In genomic region chr9:126000731-126001580, GRCh38 we compare ENCODE assay signal across 29 cellular contexts.
DNase-seq lines count a peak whose midpoint lies in the region; ATAC-seq, FAIRE-seq and TF ChIP-seq lines count a peak whose summit lies in the region.
"Had no signal": no experiment of that assay in that cellular context is flagged by ENCODE, and none has a peak within 500 bp of the region (broad histone marks: within the 10 kb centered on the region; RNA-seq: fewer than 3 reads in every experiment).

No MANE protein-coding gene starts in this region.

- no peaks in the 10 kb centered on the region for H4K20me1 ChIP-seq in K562 (replicated peaks; ENCODE audit: control insufficient read depth, insufficient read depth, low read length)

- POLR2A ChIA-PET in K562 (lab: Yijun Ruan, JAX): no interaction called here

- peaks cover 22% of the 10 kb centered on the region for H3K27me3 Mint-ChIP-seq in T-helper 17 cell
- H3K27me3 Mint-ChIP-seq: stimulated activated naive CD8-positive, alpha-beta T cell treated with anti-CD3 and anti-CD28 coated beads, Interleukin-15, amount 100 ng/mL, for 72 hours had no signal

- H3K27me3 ChIP-seq in K562 (ENCODE audit: control insufficient read depth in 2 of 2, insufficient read depth in 2 of 2, low read length in 2 of 2) (peaks cover 7 to 61% of the 10 kb centered on the region in 2 experiments; a peak in 4 of 5 replicates), lower lobe of right lung (ENCODE audit: low read depth) (no peaks in the 10 kb centered on the region)

- peak; percentile 32 for DNase-seq in COLO668 (lab: John Stamatoyannopoulos, UW; ENCODE audit: unreplicated experiment)
- peak; percentile 11 for DNase-seq in EL
- no peak for DNase-seq in K562 (ENCODE audit: extremely low read depth in 1 of 4, low spot score in 3 of 4)
- DNase-seq in lower lobe of right lung: peak; percentile 36
- no peak for DNase-seq in T-helper 17 cell
- DNase-seq in germinal center (ENCODE audit: low spot score): no peak
- DNase-seq: activated CD4-positive, alpha-beta T cell treated with anti-CD3 and anti-CD28 coated beads for 1 hour; activated CD8-positive, alpha-beta T cell treated with anti-CD3 and anti-CD28 coated beads for 36 hours; activated T-cell treated with anti-CD3 and anti-CD28 coated beads for 4 hours; Calu3; cerebellar nuclear complex; GM23248; IMR-90; mammary epithelial cell; NCI-H187; NCI-H2171; NCI-H526; stimulated activated CD8-positive, alpha-beta memory T cell treated with anti-CD3 and anti-CD28 coated beads, Interleukin-4, amount 100 ng/mL, for 48 hours; stimulated activated naive CD8-positive, alpha-beta T cell treated with anti-CD3 and anti-CD28 coated beads, Interleukin-15, amount 100 ng/mL, for 72 hours; T-helper 1 cell had no signal

- H3K27ac ChIP-seq in K562 (ENCODE audit: extremely low read depth, low read depth, low read length) (no peak overlapping the region), lower lobe of right lung (no peak overlapping the region)
- H3K27ac ChIP-seq: C4-2B, GM23248, neutrophil, psoas muscle, SJSA1 had no signal

- H3K4me1 ChIP-seq in K562 (replicated peaks in 1 of 2; ENCODE audit: control insufficient read depth in 2 of 2, insufficient read depth in 2 of 2, low read length in 2 of 2): no peaks in the 10 kb centered on the region
- H3K4me1 ChIP-seq in lower lobe of right lung: no peaks in the 10 kb centered on the region
- H3K4me1 ChIP-seq: psoas muscle, SJSA1 had no signal

- H3K27ac Mint-ChIP-seq in T-helper 17 cell: no peak overlapping the region
- H3K27ac Mint-ChIP-seq: activated CD8-positive, alpha-beta T cell treated with anti-CD3 and anti-CD28 coated beads for 36 hours had no signal

- no peaks in the 10 kb centered on the region for H3K79me2 ChIP-seq in K562 (ENCODE audit: control insufficient read depth, insufficient read depth, low read length)

- TF ChIP-seq EP300 in K562 (IDR thresholded peaks at IDR 0.05; ENCODE audit: low read length): no peak

- intact Hi-C loops in K562 (cut with micrococcal nuclease): no loop called here
- intact Hi-C loops in lower lobe of right lung (cut with DNase I): no loop called here

- in situ Hi-C loops in K562 (cut with MboI): no loop called here

- TF ChIP-seq POLR2A in K562 (conservative IDR thresholded peaks at IDR 0.05): no peak

- H3K9me3 ChIP-seq in K562 (replicated peaks; ENCODE audit: control insufficient read depth, insufficient read depth, low read depth, low read length) (no peaks in the 10 kb centered on the region), lower lobe of right lung (no peaks in the 10 kb centered on the region), T-helper 17 cell (ENCODE audit: control insufficient read depth, low read length, poor library complexity, severe bottlenecking) (no peaks in the 10 kb centered on the region)
- H3K9me3 ChIP-seq: neutrophil, psoas muscle, SJSA1 had no signal

- FAIRE-seq in K562 (lab: Jason Lieb, UNC): no peak
- FAIRE-seq: GM12891, islet of Langerhans, TTC549 had no signal

- no peak overlapping the region for H2AFZ ChIP-seq in K562 (ENCODE audit: low read depth, low read length)
- H2AFZ ChIP-seq: GM23248 had no signal

- H3K9me1 ChIP-seq in K562 (ENCODE audit: control insufficient read depth, insufficient read depth, low read length): no peaks in the 10 kb centered on the region

- no peaks in the 10 kb centered on the region for H3K36me3 ChIP-seq in K562 (ENCODE audit: control insufficient read depth, insufficient read depth, low read length)
- H3K36me3 ChIP-seq in lower lobe of right lung: no peaks in the 10 kb centered on the region
- H3K36me3 ChIP-seq: neutrophil, SJSA1 had no signal

- no peaks in the 10 kb centered on the region for H3K36me3 Mint-ChIP-seq in T-helper 17 cell (ENCODE audit: low read depth)

- no peak overlapping the region for H3K4me3 ChIP-seq in K562
- no peak overlapping the region for H3K4me3 ChIP-seq in lower lobe of right lung
- H3K4me3 ChIP-seq: GM23248, psoas muscle, SJSA1 had no signal

- H3K9ac ChIP-seq in K562 (ENCODE audit: insufficient read depth in 1 of 2, low read depth in 2 of 2, low read length in 2 of 2): no peak overlapping the region
- H3K9ac ChIP-seq: GM23248 had no signal

- H3K4me1 Mint-ChIP-seq in T-helper 17 cell: peaks cover 1% of the 10 kb centered on the region
- H3K4me1 Mint-ChIP-seq: stimulated activated naive CD8-positive, alpha-beta T cell treated with anti-CD3 and anti-CD28 coated beads, Interleukin-15, amount 100 ng/mL, for 72 hours had no signal

- no peak for ATAC-seq in K562
- ATAC-seq in lower lobe of right lung: no peak
- ATAC-seq in T-helper 17 cell: no peak
- no peak for ATAC-seq in GM18870 (IDR thresholded peaks at IDR 0.05; ENCODE audit: unreplicated experiment)
- ATAC-seq in HG03442 (IDR thresholded peaks at IDR 0.05; ENCODE audit: unreplicated experiment): no peak
- ATAC-seq: activated CD8-positive, alpha-beta T cell treated with anti-CD3 and anti-CD28 coated beads for 36 hours; psoas muscle; stimulated activated naive CD8-positive, alpha-beta T cell treated with anti-CD3 and anti-CD28 coated beads, Interleukin-15, amount 100 ng/mL, for 72 hours had no signal

- CTCF ChIA-PET in K562 (lab: Yijun Ruan, JAX; ENCODE audit: low intra/inter-chr PET ratio): no interaction called here

- no peak overlapping the region for H3K4me3 Mint-ChIP-seq in T-helper 17 cell
- H3K4me3 Mint-ChIP-seq: activated CD8-positive, alpha-beta T cell treated with anti-CD3 and anti-CD28 coated beads for 36 hours; stimulated activated naive CD8-positive, alpha-beta T cell treated with anti-CD3 and anti-CD28 coated beads, Interleukin-15, amount 100 ng/mL, for 72 hours had no signal

- TF ChIP-seq RAD21 in K562 (CRISPR knock-in tag; conservative IDR thresholded peaks at IDR 0.05 in 1 of 2, IDR thresholded peaks at IDR 0.05 in 1 of 2): no peak

- no peak for TF ChIP-seq CTCF in K562 (IDR thresholded peaks at IDR 0.05 in 2 of 3, conservative IDR thresholded peaks at IDR 0.05 in 1 of 3; ENCODE audit: insufficient read depth in 2 of 3, low read depth in 1 of 3, low read length in 3 of 3)
- no peak for TF ChIP-seq CTCF in lower lobe of right lung (IDR thresholded peaks at IDR 0.05)

- no peak overlapping the region for H3K4me2 ChIP-seq in K562 (ENCODE audit: insufficient read depth, low read length)

- WGBS in K562 (ENCODE audit: insufficient coverage, low coverage, missing lambda C conversion rate): 1% methylated on average over 23 of the region's 23 CpGs

- no TSS peak for BruUV-seq in K562 (replicated peaks; lab: Mats Ljungman, UMichigan)

TF ChIP-seq in K562, 482 proteins besides CTCF, POLR2A, EP300 and RAD21:
- TF ChIP-seq SMAD2 (IDR thresholded peaks at IDR 0.05; ENCODE audit: low read depth, low read length) (no peak), ZNF324 (CRISPR knock-in tag; IDR thresholded peaks at IDR 0.05) (no peak), TAF15 (IDR thresholded peaks at IDR 0.05; ENCODE audit: low read depth, low read length) (no peak), ZFP36 (IDR thresholded peaks at IDR 0.05; ENCODE audit: low read depth, low read length, partially characterized antibody) (peak; percentile 41), ZNF79 (CRISPR knock-in tag; IDR thresholded peaks at IDR 0.05; ENCODE audit: low read depth) (no peak), ZZZ3 (IDR thresholded peaks at IDR 0.05) (no peak)

Comparison
In these comparisons a context has a peak if more than half of its experiments do, and no peak if none do; other contexts are left out.
1. DNase-seq: peak in COLO668 (single experiment), EL (single experiment) and lower lobe of right lung (single experiment); none in K562 (0 of 4), T-helper 17 cell (0 of 3) and germinal center (single experiment).